Comparison of ENCODE assay signal across 1 cellular context in the genomic region with DNA sequence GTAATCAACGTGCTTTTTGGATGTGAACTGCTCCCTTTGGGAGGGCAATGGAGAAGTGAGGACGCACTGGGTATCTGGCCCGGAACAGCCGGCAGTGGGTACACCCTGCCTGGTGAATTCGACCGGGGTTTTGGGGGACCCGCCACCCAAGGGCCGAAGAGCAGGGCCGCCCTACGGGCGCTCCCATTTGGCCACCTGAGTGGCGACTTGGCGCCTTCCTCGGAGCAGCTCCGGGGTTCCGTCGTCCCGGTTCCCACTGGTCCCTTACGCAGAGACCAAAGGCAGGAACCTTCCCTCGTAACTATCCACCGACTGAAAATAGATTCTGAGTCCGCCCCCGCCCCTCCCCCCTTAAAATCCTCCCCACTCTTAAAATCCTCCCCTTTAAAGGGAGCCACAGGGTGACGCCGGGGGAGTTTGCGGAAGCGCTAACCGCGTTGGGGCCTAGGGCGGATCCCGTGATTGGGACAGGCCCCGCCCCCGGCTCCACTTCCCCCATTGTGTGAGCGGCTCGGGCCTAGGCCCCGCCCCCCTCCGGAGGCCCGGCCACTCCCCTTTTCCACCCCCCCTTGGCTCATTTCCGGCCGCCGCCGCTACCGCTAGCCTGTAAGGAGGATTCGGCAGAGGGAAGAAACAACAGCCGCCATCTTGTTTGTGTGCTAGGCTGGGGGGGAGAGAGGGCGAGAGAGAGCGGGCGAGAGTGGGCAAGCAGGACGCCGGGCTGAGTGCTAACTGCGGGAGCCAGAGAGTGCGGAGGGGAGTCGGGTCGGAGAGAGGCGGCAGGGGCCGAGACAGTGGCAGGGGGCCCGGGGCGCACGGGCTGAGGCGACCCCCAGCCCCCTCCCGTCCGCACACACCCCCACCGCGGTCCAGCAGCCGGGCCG.
A peak's percentile ranks its signal among the peaks of the same experiment; 100 is the strongest.
TF ChIP-seq lines count a peak whose summit lies in the region.

No MANE protein-coding gene starts in this region.

TF ChIP-seq in K562, 482 proteins besides CTCF, POLR2A, EP300 and RAD21 (continued from another document and continues in another):
- TF ChIP-seq ETV1 (tag; conservative IDR thresholded peaks at IDR 0.05; ENCODE audit: low read depth), result peak; percentile 92
- TF ChIP-seq GABPA (tag; conservative IDR thresholded peaks at IDR 0.05; ENCODE audit: low read depth), result peak; percentile 91
- peak; percentile 86 for TF ChIP-seq RBFOX2 (IDR thresholded peaks at IDR 0.05; ENCODE audit: low read depth, low read length)
- TF ChIP-seq ERF (CRISPR knock-in tag; IDR thresholded peaks at IDR 0.05), result no peak
- TF ChIP-seq KLF1 (tag; IDR thresholded peaks at IDR 0.05), result no peak
- TF ChIP-seq, protein P1, sequence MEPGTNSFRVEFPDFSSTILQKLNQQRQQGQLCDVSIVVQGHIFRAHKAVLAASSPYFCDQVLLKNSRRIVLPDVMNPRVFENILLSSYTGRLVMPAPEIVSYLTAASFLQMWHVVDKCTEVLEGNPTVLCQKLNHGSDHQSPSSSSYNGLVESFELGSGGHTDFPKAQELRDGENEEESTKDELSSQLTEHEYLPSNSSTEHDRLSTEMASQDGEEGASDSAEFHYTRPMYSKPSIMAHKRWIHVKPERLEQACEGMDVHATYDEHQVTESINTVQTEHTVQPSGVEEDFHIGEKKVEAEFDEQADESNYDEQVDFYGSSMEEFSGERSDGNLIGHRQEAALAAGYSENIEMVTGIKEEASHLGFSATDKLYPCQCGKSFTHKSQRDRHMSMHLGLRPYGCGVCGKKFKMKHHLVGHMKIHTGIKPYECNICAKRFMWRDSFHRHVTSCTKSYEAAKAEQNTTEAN (CRISPR knock-in tag; IDR thresholded peaks at IDR 0.05), result no peak
- no peak for TF ChIP-seq ZNF197 (CRISPR knock-in tag; IDR thresholded peaks at IDR 0.05; ENCODE audit: low read depth)
- TF ChIP-seq ZNF311 (CRISPR knock-in tag; IDR thresholded peaks at IDR 0.05), result no peak
- TF ChIP-seq, protein P2, sequence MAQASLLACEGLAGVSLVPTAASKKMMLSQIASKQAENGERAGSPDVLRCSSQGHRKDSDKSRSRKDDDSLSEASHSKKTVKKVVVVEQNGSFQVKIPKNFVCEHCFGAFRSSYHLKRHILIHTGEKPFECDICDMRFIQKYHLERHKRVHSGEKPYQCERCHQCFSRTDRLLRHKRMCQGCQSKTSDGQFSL (CRISPR knock-in tag; IDR thresholded peaks at IDR 0.05), result peak; percentile 98
- TF ChIP-seq, protein P2 (tag; IDR thresholded peaks at IDR 0.05), result peak in 1 of 2 experiments; percentile 96; a peak in 2 of 4 replicates
- no peak for TF ChIP-seq POLR2AphosphoS2 (IDR thresholded peaks at IDR 0.05; ENCODE audit: low read length)
- TF ChIP-seq BRD9 (IDR thresholded peaks at IDR 0.05; ENCODE audit: low read depth, partially characterized antibody), result peak; percentile 74
- TF ChIP-seq, protein P3, sequence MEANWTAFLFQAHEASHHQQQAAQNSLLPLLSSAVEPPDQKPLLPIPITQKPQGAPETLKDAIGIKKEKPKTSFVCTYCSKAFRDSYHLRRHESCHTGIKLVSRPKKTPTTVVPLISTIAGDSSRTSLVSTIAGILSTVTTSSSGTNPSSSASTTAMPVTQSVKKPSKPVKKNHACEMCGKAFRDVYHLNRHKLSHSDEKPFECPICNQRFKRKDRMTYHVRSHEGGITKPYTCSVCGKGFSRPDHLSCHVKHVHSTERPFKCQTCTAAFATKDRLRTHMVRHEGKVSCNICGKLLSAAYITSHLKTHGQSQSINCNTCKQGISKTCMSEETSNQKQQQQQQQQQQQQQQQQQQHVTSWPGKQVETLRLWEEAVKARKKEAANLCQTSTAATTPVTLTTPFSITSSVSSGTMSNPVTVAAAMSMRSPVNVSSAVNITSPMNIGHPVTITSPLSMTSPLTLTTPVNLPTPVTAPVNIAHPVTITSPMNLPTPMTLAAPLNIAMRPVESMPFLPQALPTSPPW (CRISPR knock-in tag; IDR thresholded peaks at IDR 0.05), result peak; percentile 95
- no peak for TF ChIP-seq KLF10 (CRISPR knock-in tag; IDR thresholded peaks at IDR 0.05)
- TF ChIP-seq, protein P4, sequence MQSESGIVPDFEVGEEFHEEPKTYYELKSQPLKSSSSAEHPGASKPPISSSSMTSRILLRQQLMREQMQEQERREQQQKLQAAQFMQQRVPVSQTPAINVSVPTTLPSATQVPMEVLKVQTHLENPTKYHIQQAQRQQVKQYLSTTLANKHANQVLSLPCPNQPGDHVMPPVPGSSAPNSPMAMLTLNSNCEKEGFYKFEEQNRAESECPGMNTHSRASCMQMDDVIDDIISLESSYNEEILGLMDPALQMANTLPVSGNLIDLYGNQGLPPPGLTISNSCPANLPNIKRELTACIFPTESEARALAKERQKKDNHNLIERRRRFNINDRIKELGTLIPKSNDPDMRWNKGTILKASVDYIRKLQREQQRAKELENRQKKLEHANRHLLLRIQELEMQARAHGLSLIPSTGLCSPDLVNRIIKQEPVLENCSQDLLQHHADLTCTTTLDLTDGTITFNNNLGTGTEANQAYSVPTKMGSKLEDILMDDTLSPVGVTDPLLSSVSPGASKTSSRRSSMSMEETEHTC (IDR thresholded peaks at IDR 0.05), result peak; percentile 74
- TF ChIP-seq SNRNP70 (optimal IDR thresholded peaks at IDR 0.05; ENCODE audit: low read depth, low read length), result no peak
- TF ChIP-seq RFX5 (IDR thresholded peaks at IDR 0.05; ENCODE audit: low read depth, low read length), result no peak
- TF ChIP-seq NR2C2 (CRISPR knock-in tag; IDR thresholded peaks at IDR 0.05), result no peak
- TF ChIP-seq NR2C2 (tag; IDR thresholded peaks at IDR 0.05), result peak; percentile 32; the same call in 1 of the 2 replicates
- TF ChIP-seq POLR2B (IDR thresholded peaks at IDR 0.05; ENCODE audit: low read depth, partially characterized antibody), result peak; percentile 89
- TF ChIP-seq, protein P5, sequence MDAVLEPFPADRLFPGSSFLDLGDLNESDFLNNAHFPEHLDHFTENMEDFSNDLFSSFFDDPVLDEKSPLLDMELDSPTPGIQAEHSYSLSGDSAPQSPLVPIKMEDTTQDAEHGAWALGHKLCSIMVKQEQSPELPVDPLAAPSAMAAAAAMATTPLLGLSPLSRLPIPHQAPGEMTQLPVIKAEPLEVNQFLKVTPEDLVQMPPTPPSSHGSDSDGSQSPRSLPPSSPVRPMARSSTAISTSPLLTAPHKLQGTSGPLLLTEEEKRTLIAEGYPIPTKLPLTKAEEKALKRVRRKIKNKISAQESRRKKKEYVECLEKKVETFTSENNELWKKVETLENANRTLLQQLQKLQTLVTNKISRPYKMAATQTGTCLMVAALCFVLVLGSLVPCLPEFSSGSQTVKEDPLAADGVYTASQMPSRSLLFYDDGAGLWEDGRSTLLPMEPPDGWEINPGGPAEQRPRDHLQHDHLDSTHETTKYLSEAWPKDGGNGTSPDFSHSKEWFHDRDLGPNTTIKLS (IDR thresholded peaks at IDR 0.05; ENCODE audit: borderline replicate concordance, low read depth), result no peak
- peak; percentile 40; the same call in 1 of the 2 replicates for TF ChIP-seq MYC (IDR thresholded peaks at IDR 0.05; ENCODE audit: low read depth, low read length)
- no peak for TF ChIP-seq MYC (CRISPR knock-in tag; IDR thresholded peaks at IDR 0.05; ENCODE audit: borderline replicate concordance, low read depth)
- TF ChIP-seq RHOXF2B (CRISPR knock-in tag; conservative IDR thresholded peaks at IDR 0.05), result no peak
- TF ChIP-seq CBX5 (IDR thresholded peaks at IDR 0.05; ENCODE audit: borderline replicate concordance, low read depth), result no peak
- TF ChIP-seq, protein P6, sequence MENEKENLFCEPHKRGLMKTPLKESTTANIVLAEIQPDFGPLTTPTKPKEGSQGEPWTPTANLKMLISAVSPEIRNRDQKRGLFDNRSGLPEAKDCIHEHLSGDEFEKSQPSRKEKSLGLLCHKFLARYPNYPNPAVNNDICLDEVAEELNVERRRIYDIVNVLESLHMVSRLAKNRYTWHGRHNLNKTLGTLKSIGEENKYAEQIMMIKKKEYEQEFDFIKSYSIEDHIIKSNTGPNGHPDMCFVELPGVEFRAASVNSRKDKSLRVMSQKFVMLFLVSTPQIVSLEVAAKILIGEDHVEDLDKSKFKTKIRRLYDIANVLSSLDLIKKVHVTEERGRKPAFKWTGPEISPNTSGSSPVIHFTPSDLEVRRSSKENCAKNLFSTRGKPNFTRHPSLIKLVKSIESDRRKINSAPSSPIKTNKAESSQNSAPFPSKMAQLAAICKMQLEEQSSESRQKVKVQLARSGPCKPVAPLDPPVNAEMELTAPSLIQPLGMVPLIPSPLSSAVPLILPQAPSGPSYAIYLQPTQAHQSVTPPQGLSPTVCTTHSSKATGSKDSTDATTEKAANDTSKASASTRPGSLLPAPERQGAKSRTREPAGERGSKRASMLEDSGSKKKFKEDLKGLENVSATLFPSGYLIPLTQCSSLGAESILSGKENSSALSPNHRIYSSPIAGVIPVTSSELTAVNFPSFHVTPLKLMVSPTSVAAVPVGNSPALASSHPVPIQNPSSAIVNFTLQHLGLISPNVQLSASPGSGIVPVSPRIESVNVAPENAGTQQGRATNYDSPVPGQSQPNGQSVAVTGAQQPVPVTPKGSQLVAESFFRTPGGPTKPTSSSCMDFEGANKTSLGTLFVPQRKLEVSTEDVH (IDR thresholded peaks at IDR 0.05; ENCODE audit: low read depth, partially characterized antibody), result peak; percentile 17
- TF ChIP-seq CREB1 (IDR thresholded peaks at IDR 0.05), result no peak
- TF ChIP-seq CREB1 (CRISPR knock-in tag; IDR thresholded peaks at IDR 0.05), result peak; percentile 35; the same call in 1 of the 2 replicates
- peak; percentile 70 to 97 (median 92) for TF ChIP-seq YY1 (IDR thresholded peaks at IDR 0.05; ENCODE audit: borderline replicate concordance in 1 of 3, control insufficient read depth in 1 of 3, extremely low read depth in 1 of 3, insufficient read depth in 3 of 3, insufficient read length in 1 of 3, insufficient replicate concordance in 2 of 3, low read depth in 1 of 3, low read length in 2 of 3)
- TF ChIP-seq NEUROD1 (IDR thresholded peaks at IDR 0.05; ENCODE audit: borderline replicate concordance, low read depth, low read length, partially characterized antibody), result peak; percentile 23
- TF ChIP-seq PHTF2 (CRISPR knock-in tag; IDR thresholded peaks at IDR 0.05), result no peak
- TF ChIP-seq KDM1A (IDR thresholded peaks at IDR 0.05), result no peak
- no peak for TF ChIP-seq POLR3A (IDR thresholded peaks at IDR 0.05; ENCODE audit: borderline replicate concordance, extremely low read depth, insufficient read depth, insufficient read length)
- TF ChIP-seq, protein P7, sequence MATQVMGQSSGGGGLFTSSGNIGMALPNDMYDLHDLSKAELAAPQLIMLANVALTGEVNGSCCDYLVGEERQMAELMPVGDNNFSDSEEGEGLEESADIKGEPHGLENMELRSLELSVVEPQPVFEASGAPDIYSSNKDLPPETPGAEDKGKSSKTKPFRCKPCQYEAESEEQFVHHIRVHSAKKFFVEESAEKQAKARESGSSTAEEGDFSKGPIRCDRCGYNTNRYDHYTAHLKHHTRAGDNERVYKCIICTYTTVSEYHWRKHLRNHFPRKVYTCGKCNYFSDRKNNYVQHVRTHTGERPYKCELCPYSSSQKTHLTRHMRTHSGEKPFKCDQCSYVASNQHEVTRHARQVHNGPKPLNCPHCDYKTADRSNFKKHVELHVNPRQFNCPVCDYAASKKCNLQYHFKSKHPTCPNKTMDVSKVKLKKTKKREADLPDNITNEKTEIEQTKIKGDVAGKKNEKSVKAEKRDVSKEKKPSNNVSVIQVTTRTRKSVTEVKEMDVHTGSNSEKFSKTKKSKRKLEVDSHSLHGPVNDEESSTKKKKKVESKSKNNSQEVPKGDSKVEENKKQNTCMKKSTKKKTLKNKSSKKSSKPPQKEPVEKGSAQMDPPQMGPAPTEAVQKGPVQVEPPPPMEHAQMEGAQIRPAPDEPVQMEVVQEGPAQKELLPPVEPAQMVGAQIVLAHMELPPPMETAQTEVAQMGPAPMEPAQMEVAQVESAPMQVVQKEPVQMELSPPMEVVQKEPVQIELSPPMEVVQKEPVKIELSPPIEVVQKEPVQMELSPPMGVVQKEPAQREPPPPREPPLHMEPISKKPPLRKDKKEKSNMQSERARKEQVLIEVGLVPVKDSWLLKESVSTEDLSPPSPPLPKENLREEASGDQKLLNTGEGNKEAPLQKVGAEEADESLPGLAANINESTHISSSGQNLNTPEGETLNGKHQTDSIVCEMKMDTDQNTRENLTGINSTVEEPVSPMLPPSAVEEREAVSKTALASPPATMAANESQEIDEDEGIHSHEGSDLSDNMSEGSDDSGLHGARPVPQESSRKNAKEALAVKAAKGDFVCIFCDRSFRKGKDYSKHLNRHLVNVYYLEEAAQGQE (CRISPR knock-in tag; IDR thresholded peaks at IDR 0.05; ENCODE audit: low read depth), result peak; percentile 36; the same call in 1 of the 2 replicates
- TF ChIP-seq, protein P8, sequence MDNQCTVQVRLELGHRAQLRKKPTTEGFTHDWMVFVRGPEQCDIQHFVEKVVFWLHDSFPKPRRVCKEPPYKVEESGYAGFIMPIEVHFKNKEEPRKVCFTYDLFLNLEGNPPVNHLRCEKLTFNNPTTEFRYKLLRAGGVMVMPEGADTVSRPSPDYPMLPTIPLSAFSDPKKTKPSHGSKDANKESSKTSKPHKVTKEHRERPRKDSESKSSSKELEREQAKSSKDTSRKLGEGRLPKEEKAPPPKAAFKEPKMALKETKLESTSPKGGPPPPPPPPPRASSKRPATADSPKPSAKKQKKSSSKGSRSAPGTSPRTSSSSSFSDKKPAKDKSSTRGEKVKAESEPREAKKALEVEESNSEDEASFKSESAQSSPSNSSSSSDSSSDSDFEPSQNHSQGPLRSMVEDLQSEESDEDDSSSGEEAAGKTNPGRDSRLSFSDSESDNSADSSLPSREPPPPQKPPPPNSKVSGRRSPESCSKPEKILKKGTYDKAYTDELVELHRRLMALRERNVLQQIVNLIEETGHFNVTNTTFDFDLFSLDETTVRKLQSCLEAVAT (IDR thresholded peaks at IDR 0.05), result peak; percentile 56 to 63; a peak in 1 of 4 replicates
- TF ChIP-seq TEAD2 (tag; IDR thresholded peaks at IDR 0.05), result no peak
